Comparison of ENCODE assay signal across 8 cellular contexts in genomic region chr2:61177727-61178549, GRCh38. TPM values are rescaled to one million over a fixed set of nuclear protein-coding genes. Genes with fewer than 3 reads are reported as not detected.
DNase-seq lines count a peak whose midpoint lies in the region; ATAC-seq, FAIRE-seq and TF ChIP-seq lines count a peak whose summit lies in the region.

No MANE protein-coding gene starts in this region.

- intact Hi-C loops in OCI-LY7 (cut with micrococcal nuclease; ENCODE audit: unreplicated experiment) (loop anchor here (2.0 to 5.0 kb wide), 2 partner anchors 161 to 359 kb away; partner anchors contain the start of genes PEX13 and XPO1), heart left ventricle (cut with DNase I) (loop anchor here in 4 of 10 donors (2.0 to 5.0 kb wide), 4 partner anchors 33 to 294 kb away; partner anchors contain the start of genes USP34 (in 2 of the 4) and SANBR (in 1 of the 4))

- no peak for TF ChIP-seq CTCF in OCI-LY7 (conservative IDR thresholded peaks at IDR 0.05; ENCODE audit: low read length)
- TF ChIP-seq CTCF in heart left ventricle (IDR thresholded peaks at IDR 0.05): no peak

- ATAC-seq in HG02571 (IDR thresholded peaks at IDR 0.05; ENCODE audit: unreplicated experiment): peak; percentile 27
- peak in 3 of 4 donors; percentile 1 to 11 (median 5) for ATAC-seq in heart left ventricle

- CTCF ChIA-PET in OCI-LY7 (lab: Charles Lee; ENCODE audit: unreplicated experiment): interaction anchor here (0.6 kb wide), 2 partner anchors 11 to 42 kb away, joined by 5 read pairs; no protein-coding TSS in a partner anchor
- CTCF ChIA-PET in activated naive CD4-positive, alpha-beta T cell treated with anti-CD3 and anti-CD28 coated beads, Interleukin-2, amount 10 ng/mL, durations not matched to agents 7 days and 5 days (lab: Charles Lee): interaction anchor here (0.6 to 1.0 kb wide), 4 partner anchors 10 to 42 kb away, joined by 3 read pairs; no protein-coding TSS in a partner anchor

- peak; percentile 4; the same call in 1 of the 2 replicates for TF ChIP-seq POLR2A in GM12891 (IDR thresholded peaks at IDR 0.05; ENCODE audit: low read depth, low read length)
- TF ChIP-seq POLR2A in heart left ventricle (IDR thresholded peaks at IDR 0.05): no peak

- peak overlapping the region; percentile 67; the same call in 1 of the 2 replicates for H2AFZ ChIP-seq in OCI-LY7 (ENCODE audit: low read length)

- H3K27ac ChIP-seq in OCI-LY7 (ENCODE audit: low read depth, low read length, poor library complexity, severe bottlenecking): peak overlapping the region; percentile 46
- peak overlapping the region; percentile 88 to 100 (median 99) for H3K27ac ChIP-seq in heart left ventricle

- H3K27me3 ChIP-seq in heart left ventricle: no peaks in the 10 kb centered on the region

- peak; percentile 29 for DNase-seq in GM12891 (ENCODE audit: insufficient read length, low spot score)
- peak; percentile 50 for DNase-seq in OCI-LY7 (ENCODE audit: low spot score)
- peak; percentile 61 for DNase-seq in activated naive CD4-positive, alpha-beta T cell treated with anti-CD3 and anti-CD28 coated beads, Interleukin-2, amount 10 ng/mL, durations not matched to agents 7 days and 5 days
- peak in 3 of 5 donors; percentile 48 to 75 (median 59) for DNase-seq in heart left ventricle
- DNase-seq in retina: peak; percentile 61
- no peak for DNase-seq in NCI-H2081 treated with DMSO at 0.1 percent for 48 hours (lab: John Stamatoyannopoulos, UW)
- no peak for DNase-seq in cortex of kidney (lab: John Stamatoyannopoulos, UW)

- peak overlapping the region; percentile 94 for H3K27ac Mint-ChIP-seq in activated naive CD4-positive, alpha-beta T cell treated with anti-CD3 and anti-CD28 coated beads, Interleukin-2, amount 10 ng/mL, durations not matched to agents 7 days and 5 days

- H3K36me3 ChIP-seq in OCI-LY7 (ENCODE audit: insufficient read depth, low read length) (peaks cover 35% of the 10 kb centered on the region), heart left ventricle (peaks cover 0 to 35% (median 25%) of the 10 kb centered on the region in 9 donors)

- H3K9me3 ChIP-seq in OCI-LY7 (ENCODE audit: low read length): no peaks in the 10 kb centered on the region
- H3K9me3 ChIP-seq in heart left ventricle: no peaks in the 10 kb centered on the region

- WGBS in heart left ventricle, 4 donors: 18 to 26% (median 20%) methylated on average over 20 to 45 of the region's 45 CpGs

- H3K79me2 ChIP-seq in OCI-LY7 (ENCODE audit: insufficient read depth, low read depth, low read length): peaks cover 7% of the 10 kb centered on the region; the same call in 1 of the 2 replicates

- H3K4me1 ChIP-seq in OCI-LY7 (ENCODE audit: insufficient read depth, low read length, poor library complexity, severe bottlenecking) (peaks cover 32% of the 10 kb centered on the region), heart left ventricle (peaks cover 0 to 62% (median 50%) of the 10 kb centered on the region in 12 donors)

- POLR2A ChIA-PET in OCI-LY7 (lab: Charles Lee): interaction anchor here (0.5 to 1.5 kb wide), 14 partner anchors 10 to 727 kb away, joined by 3 to 6 read pairs (median 3); partner anchors contain the start of gene COMMD1

- no peaks in the 10 kb centered on the region for H3K9me2 ChIP-seq in OCI-LY7 (ENCODE audit: insufficient read depth, low read length)

- peak overlapping the region; percentile 90 for H3K4me3 Mint-ChIP-seq in activated naive CD4-positive, alpha-beta T cell treated with anti-CD3 and anti-CD28 coated beads, Interleukin-2, amount 10 ng/mL, durations not matched to agents 7 days and 5 days

- peaks cover 17% of the 10 kb centered on the region for H3K27me3 Mint-ChIP-seq in activated naive CD4-positive, alpha-beta T cell treated with anti-CD3 and anti-CD28 coated beads, Interleukin-2, amount 10 ng/mL, durations not matched to agents 7 days and 5 days

- H3K9me3 Mint-ChIP-seq in activated naive CD4-positive, alpha-beta T cell treated with anti-CD3 and anti-CD28 coated beads, Interleukin-2, amount 10 ng/mL, durations not matched to agents 7 days and 5 days: no peaks in the 10 kb centered on the region

- peak; percentile 71 for FAIRE-seq in GM12891 (lab: Jason Lieb, UNC)

- peaks cover 68% of the 10 kb centered on the region for H3K4me1 Mint-ChIP-seq in activated naive CD4-positive, alpha-beta T cell treated with anti-CD3 and anti-CD28 coated beads, Interleukin-2, amount 10 ng/mL, durations not matched to agents 7 days and 5 days

- no TSS peak for BruUV-seq in OCI-LY7 (replicated peaks; lab: Mats Ljungman, UMichigan)

- peak overlapping the region; percentile 81 for H3K4me2 ChIP-seq in OCI-LY7 (ENCODE audit: low read length)

- H3K4me3 ChIP-seq in OCI-LY7 (ENCODE audit: low read depth, low read length, poor library complexity, severe bottlenecking): peak overlapping the region; percentile 91
- H3K4me3 ChIP-seq in heart left ventricle: peak overlapping the region; percentile 64 to 93 (median 80)

- peaks cover 43% of the 10 kb centered on the region for H3K36me3 Mint-ChIP-seq in activated naive CD4-positive, alpha-beta T cell treated with anti-CD3 and anti-CD28 coated beads, Interleukin-2, amount 10 ng/mL, durations not matched to agents 7 days and 5 days

- no peaks in the 10 kb centered on the region for H4K20me1 ChIP-seq in OCI-LY7 (ENCODE audit: insufficient read depth, low read length)

TF ChIP-seq in GM12891, 5 proteins besides CTCF, POLR2A, EP300 and RAD21:
- TF ChIP-seq TAF1 (IDR thresholded peaks at IDR 0.05; ENCODE audit: low read depth, low read length) (no peak), POLR2AphosphoS5 (IDR thresholded peaks at IDR 0.05; ENCODE audit: low read depth, low read length) (no peak)

RNA-seq across cellular contexts. Expression of gene C2orf74, which starts 15.9 kb away (rescaled TPM):
- polyA plus RNA-seq in GM12891 (2012; ENCODE audit: low read depth, missing spikeins): 22.0 TPM
- total RNA-seq in OCI-LY7 (2014; rRNA removed; shearing (Covaris generic)): 6.4 and 7.0 TPM in 2 replicates
- total RNA-seq in OCI-LY7 (2022): 9.3 and 11.5 TPM in 2 replicates
- 10 to 100 TPM; 12.3 to 38.4 (median 17.7) TPM for total RNA-seq in heart left ventricle
- polyA plus RNA-seq in heart left ventricle: 10 to 100 TPM; 16.6 to 51.8 TPM

Comparison
In these comparisons a context has a peak if more than half of its experiments do, and no peak if none do; other contexts are left out.
1. DNase-seq: peak in GM12891 (single experiment), OCI-LY7 (single experiment), activated naive CD4-positive, alpha-beta T cell treated with anti-CD3 and anti-CD28 coated beads, Interleukin-2, amount 10 ng/mL, durations not matched to agents 7 days and 5 days (single experiment), heart left ventricle (3 of 5) and retina (single experiment); none in NCI-H2081 treated with DMSO at 0.1 percent for 48 hours (single experiment) and cortex of kidney (single experiment).